In the genomic region with DNA sequence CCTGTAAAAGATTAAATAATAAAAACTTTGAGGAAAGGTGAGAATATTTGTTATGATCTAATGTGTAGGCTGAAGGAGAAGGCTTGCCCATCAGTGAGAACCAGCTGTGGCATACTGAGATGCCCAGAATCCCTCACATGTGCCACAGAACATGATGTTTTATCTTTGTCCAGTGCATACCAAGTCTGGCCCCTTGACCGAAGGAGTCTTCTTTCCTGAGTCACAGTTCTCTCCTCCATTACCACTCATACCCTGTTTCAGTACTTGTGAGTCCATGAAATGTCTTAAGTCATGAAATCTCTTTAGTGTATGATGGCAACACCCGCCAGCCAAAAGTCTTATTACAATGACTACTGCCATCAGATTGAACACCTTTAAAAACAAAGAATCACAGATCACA, we compare ENCODE assay signal across 1 cellular context.
TF ChIP-seq lines count a peak whose summit lies in the region.

No MANE protein-coding gene starts in this region.

TF ChIP-seq in H1, 55 proteins besides CTCF, POLR2A, EP300 and RAD21:
- TF ChIP-seq SP4 (IDR thresholded peaks at IDR 0.05; ENCODE audit: low read length) = no peak
- TF ChIP-seq, protein P1, sequence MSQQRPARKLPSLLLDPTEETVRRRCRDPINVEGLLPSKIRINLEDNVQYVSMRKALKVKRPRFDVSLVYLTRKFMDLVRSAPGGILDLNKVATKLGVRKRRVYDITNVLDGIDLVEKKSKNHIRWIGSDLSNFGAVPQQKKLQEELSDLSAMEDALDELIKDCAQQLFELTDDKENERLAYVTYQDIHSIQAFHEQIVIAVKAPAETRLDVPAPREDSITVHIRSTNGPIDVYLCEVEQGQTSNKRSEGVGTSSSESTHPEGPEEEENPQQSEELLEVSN (IDR thresholded peaks at IDR 0.05) = no peak
- TF ChIP-seq BCL11A (IDR thresholded peaks at IDR 0.05; ENCODE audit: low read depth in 2 of 2, low read length in 2 of 2) = no peak
- no peak for TF ChIP-seq RXRA (IDR thresholded peaks at IDR 0.05; ENCODE audit: insufficient read depth, low read depth, low read length)
- no peak for TF ChIP-seq HDAC2 (IDR thresholded peaks at IDR 0.05; ENCODE audit: borderline replicate concordance in 1 of 2, low read depth in 2 of 2, low read length in 2 of 2)
- TF ChIP-seq, protein P2, sequence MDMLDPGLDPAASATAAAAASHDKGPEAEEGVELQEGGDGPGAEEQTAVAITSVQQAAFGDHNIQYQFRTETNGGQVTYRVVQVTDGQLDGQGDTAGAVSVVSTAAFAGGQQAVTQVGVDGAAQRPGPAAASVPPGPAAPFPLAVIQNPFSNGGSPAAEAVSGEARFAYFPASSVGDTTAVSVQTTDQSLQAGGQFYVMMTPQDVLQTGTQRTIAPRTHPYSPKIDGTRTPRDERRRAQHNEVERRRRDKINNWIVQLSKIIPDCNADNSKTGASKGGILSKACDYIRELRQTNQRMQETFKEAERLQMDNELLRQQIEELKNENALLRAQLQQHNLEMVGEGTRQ (IDR thresholded peaks at IDR 0.05; ENCODE audit: low read length) = no peak
- TF ChIP-seq POLR2AphosphoS5 (IDR thresholded peaks at IDR 0.05; ENCODE audit: low read depth, low read length) = no peak
- no peak for TF ChIP-seq SIRT6 (IDR thresholded peaks at IDR 0.05; ENCODE audit: low read length)
- TF ChIP-seq NRF1 (IDR thresholded peaks at IDR 0.05; ENCODE audit: low read depth, low read length) = no peak
- TF ChIP-seq CBX8 (IDR thresholded peaks at IDR 0.05; ENCODE audit: borderline replicate concordance, low read depth, low read length) = no peak
- no peak for TF ChIP-seq BACH1 (IDR thresholded peaks at IDR 0.05; ENCODE audit: low read length)
- no peak for TF ChIP-seq EGR1 (IDR thresholded peaks at IDR 0.05; ENCODE audit: borderline replicate concordance, low read depth, low read length)
- no peak for TF ChIP-seq JUND (IDR thresholded peaks at IDR 0.05; ENCODE audit: low read length)
